Comparison of ENCODE assay signal across 26 cellular contexts in genomic region chr7:98073047-98073446, GRCh38.
"Had no signal": no experiment of that assay in that cellular context is flagged by ENCODE, and none has a peak within 500 bp of the region (broad histone marks: within the 10 kb centered on the region; RNA-seq: fewer than 3 reads in every experiment).

No MANE protein-coding gene starts in this region.

- H3K27me3 ChIP-seq: brain microvascular endothelial cell, esophagus squamous epithelium had no signal

- H3K4me3 ChIP-seq: esophagus squamous epithelium, gastroesophageal sphincter had no signal

- H3K27ac ChIP-seq: brain microvascular endothelial cell, epithelial cell of prostate, esophagus squamous epithelium, gastroesophageal sphincter, WERI-Rb-1 had no signal

- H3K4me1 ChIP-seq: esophagus squamous epithelium, gastroesophageal sphincter had no signal

- H3K36me3 ChIP-seq: brain microvascular endothelial cell, esophagus squamous epithelium, gastroesophageal sphincter, WERI-Rb-1 had no signal

- ATAC-seq: activated CD4-positive, CD25-positive, alpha-beta regulatory T cell treated with anti-CD3 and anti-CD28 coated beads, Interleukin-2, amount 50 U/mL, for 24 hours; activated CD8-positive, alpha-beta memory T cell treated with anti-CD3 and anti-CD28 coated beads, Interleukin-2, amount 10 ng/mL, durations not matched to agents 7 days and 5 days; activated CD8-positive, alpha-beta T cell treated with anti-CD3 and anti-CD28 coated beads, Interleukin-2, amount 10 ng/mL, durations not matched to agents 7 days and 5 days; gastroesophageal sphincter; T-helper 17 cell had no signal

- DNase-seq: activated B cell treated with CpG ODN at 0.5 μM for 24 hours; activated CD4-positive, alpha-beta memory T cell treated with anti-CD3 and anti-CD28 coated beads for 36 hours; activated CD4-positive, alpha-beta T cell treated with anti-CD3 and anti-CD28 coated beads for 48 hours; activated CD8-positive, alpha-beta memory T cell treated with anti-CD3 and anti-CD28 coated beads, Interleukin-2, amount 10 ng/mL, durations not matched to agents 7 days and 5 days; activated CD8-positive, alpha-beta memory T cell treated with anti-CD3 and anti-CD28 coated beads, Interleukin-2, amount 50 U/mL, for 4 hours; activated CD8-positive, alpha-beta T cell treated with anti-CD3 and anti-CD28 coated beads, Interleukin-2, amount 10 ng/mL, durations not matched to agents 7 days and 5 days; activated gamma-delta T cell treated with Interleukin-2 at 50 U/mL for 16 hours; activated naive CD4-positive, alpha-beta T cell treated with anti-CD3 and anti-CD28 coated beads, Interleukin-2, amount 50 U/mL, for 16 hours; activated naive CD4-positive, alpha-beta T cell treated with Interleukin-2 at 50 U/mL for 16 hours; activated T-cell treated with anti-CD3 and anti-CD28 coated beads, Interleukin-2, amount 50 U/mL, for 1 hour; activated T-cell treated with anti-CD3 and anti-CD28 coated beads, Interleukin-2, amount 50 U/mL, for 48 hours; amniotic stem cell; anterior cingulate cortex; brain microvascular endothelial cell; caudate nucleus; effector CD8-positive, alpha-beta T cell; esophagus squamous epithelium; foreskin melanocyte; SW 1271; T-helper 1 cell; T-helper 17 cell; T1000; WERI-Rb-1 had no signal
